9 cellular contexts compared by ENCODE assay signal in genomic region chr3:133444071-133444774, GRCh38. TPM values are rescaled to one million over a fixed set of nuclear protein-coding genes. Genes with fewer than 3 reads are reported as not detected.
DNase-seq lines count a peak whose midpoint lies in the region; ATAC-seq and TF ChIP-seq lines count a peak whose summit lies in the region.
"Had no signal": no experiment of that assay in that cellular context is flagged by ENCODE, and none has a peak within 500 bp of the region (broad histone marks: within the 10 kb centered on the region; RNA-seq: fewer than 3 reads in every experiment).

No MANE protein-coding gene starts in this region.

- in situ Hi-C loops in SK-MEL-5 (cut with HindIII; ENCODE audit: low pct_unique_long_range_greater_than_20kb, low sequenced_read_pairs), result no loop called here

- no peaks in the 10 kb centered on the region for H3K9me3 ChIP-seq in right lobe of liver

- peak; percentile 41 for DNase-seq in ELR (ENCODE audit: low read depth)
- peak; percentile 71 for DNase-seq in LoVo (ENCODE audit: low spot score)
- DNase-seq in SK-MEL-5 (ENCODE audit: low read depth, low spot score), result peak; percentile 43
- no peak for DNase-seq in right lobe of liver
- DNase-seq in NOMO-1 treated with DMSO at 0.1 percent for 48 hours (lab: John Stamatoyannopoulos, UW; ENCODE audit: unreplicated experiment), result no peak
- DNase-seq in activated naive CD4-positive, alpha-beta T cell (lab: John Stamatoyannopoulos, UW), result no peak
- DNase-seq: right cardiac atrium had no signal

- no peaks in the 10 kb centered on the region for H3K36me3 ChIP-seq in right lobe of liver

- 43% methylated on average over 5 of the region's 7 CpGs for WGBS in right lobe of liver (ENCODE audit: insufficient coverage, low coverage, low lambda C conversion rate, missing lambda C conversion rate)

- ATAC-seq in right lobe of liver, result peak in 3 of 4 donors; percentile 47 to 72 (median 56)
- ATAC-seq in GM18511 (IDR thresholded peaks at IDR 0.05; ENCODE audit: unreplicated experiment), result no peak
- no peak for ATAC-seq in HG02798 (IDR thresholded peaks at IDR 0.05; ENCODE audit: poor library complexity, unreplicated experiment)
- ATAC-seq: right cardiac atrium had no signal

- no peak overlapping the region for H3K4me3 ChIP-seq in right lobe of liver

- TF ChIP-seq POLR2A in right lobe of liver (IDR thresholded peaks at IDR 0.05), result no peak

- H3K4me1 ChIP-seq in right lobe of liver, result peaks cover 0 to 16% (median 0%) of the 10 kb centered on the region in 4 donors

- intact Hi-C loops in right lobe of liver (cut with DNase I), result no loop called here

- H3K27me3 ChIP-seq in right lobe of liver, result no peaks in the 10 kb centered on the region

- no peak for TF ChIP-seq CTCF in right lobe of liver (IDR thresholded peaks at IDR 0.05)

- no peak overlapping the region for H3K27ac ChIP-seq in right lobe of liver

RNA-seq across cellular contexts. Expression of gene BFSP2, which starts 44.4 kb away (rescaled TPM):
- 0.40 TPM in 1 of 2 replicates, not detected in the other for total RNA-seq in SK-MEL-5 (2014; rRNA removed; shearing (Covaris generic))
- not detected in 2 replicates for polyA plus RNA-seq in SK-MEL-5 (2015; cell fraction: cytosol; rRNA removed)
- not detected in 2 replicates for polyA plus RNA-seq in SK-MEL-5 (2015; cell fraction: nucleus; rRNA removed)
- total RNA-seq in right lobe of liver, result not detected
- total RNA-seq: right cardiac atrium had no signal
- polyA plus RNA-seq: right cardiac atrium had no signal

Comparison
In these comparisons a context has a peak if more than half of its experiments do, and no peak if none do; other contexts are left out.
1. DNase-seq: peak in ELR (single experiment), LoVo (single experiment) and SK-MEL-5 (single experiment); none in right lobe of liver (0 of 3), NOMO-1 treated with DMSO at 0.1 percent for 48 hours (single experiment) and activated naive CD4-positive, alpha-beta T cell (0 of 4).
2. ATAC-seq: peak in right lobe of liver (3 of 4); none in GM18511 (single experiment) and HG02798 (single experiment).